In the genomic region with DNA sequence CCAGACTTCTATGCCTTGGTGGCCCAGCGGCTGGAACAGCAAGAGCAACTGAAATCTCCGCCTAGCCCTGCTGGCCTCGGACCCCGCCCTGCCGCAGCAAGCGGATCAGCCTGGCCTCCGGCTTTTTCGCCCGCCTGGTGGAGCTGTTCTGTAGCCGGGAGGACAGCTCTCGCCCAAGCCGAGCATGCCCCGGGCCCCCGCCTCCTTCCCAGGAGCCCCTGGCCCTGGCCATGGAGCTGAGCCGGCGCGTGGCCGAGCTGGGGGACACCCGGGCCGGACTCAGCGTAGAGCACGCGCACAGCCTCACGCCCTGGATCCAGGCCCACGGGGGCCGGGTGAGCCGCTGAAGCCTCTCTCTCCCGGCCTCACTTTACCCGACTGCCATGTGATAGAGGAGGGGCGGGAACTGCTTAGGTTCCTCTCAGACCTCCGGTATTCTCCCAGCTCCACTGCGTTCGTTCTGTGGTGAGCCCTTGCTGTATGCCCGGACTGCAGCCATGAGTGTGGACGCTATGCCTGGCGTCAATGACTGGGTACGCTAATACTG, we compare ENCODE assay signal across 8 cellular contexts. TPM values are rescaled to one million over a fixed set of nuclear protein-coding genes. Genes with fewer than 3 reads are reported as not detected.
DNase-seq lines count a peak whose midpoint lies in the region; ATAC-seq, FAIRE-seq and TF ChIP-seq lines count a peak whose summit lies in the region.

No MANE protein-coding gene starts in this region.

- 0 out of 3 replicates have a peak, but pooled peaks of 1 of the 2 experiments have one; percentile 34 for TF ChIP-seq POLR2A in H1 (IDR thresholded peaks at IDR 0.05; ENCODE audit: control extremely low read depth in 1 of 2, low read depth in 2 of 2, low read length in 2 of 2)

- H3K18ac ChIP-seq in H1 (ENCODE audit: extremely low read depth, low read length) (no peak overlapping the region), mesenchymal stem cell (ENCODE audit: low read depth in 1 of 2, low read length in 2 of 2) (no peak overlapping the region)

- H2AK5ac ChIP-seq in H1 (ENCODE audit: low read depth, low read length) (no peak overlapping the region), mesenchymal stem cell (ENCODE audit: low read length, severe bottlenecking) (no peak overlapping the region)

- H2BK120ac ChIP-seq in H1 (replicated peaks; ENCODE audit: low read depth, low read length): no peak overlapping the region
- H2BK120ac ChIP-seq in mesenchymal stem cell (ENCODE audit: low read depth, low read length): no peak overlapping the region

- WGBS in H1 (ENCODE audit: extremely low coverage in 1 of 2, insufficient coverage in 1 of 2, insufficient read length in 1 of 2, insufficient replicate concordance in 2 of 2, low coverage in 1 of 2, low lambda C conversion rate in 2 of 2, missing lambda C conversion rate in 1 of 2), 2 experiments: 57% methylated on average over 17 of the region's 37 CpGs; no CpG with 5 or more reads in 1 of the 2 experiments
- WGBS in mesenchymal stem cell: 56% methylated on average over 37 of the region's 37 CpGs

- ATAC-seq in GM21576 (IDR thresholded peaks at IDR 0.05; ENCODE audit: unreplicated experiment) (no peak), SK-N-SH treated with all-trans-retinoic acid at 6 μM for 48 hours (no peak)

- CTCF ChIA-PET in H1 (lab: Charles Lee; ENCODE audit: partially characterized antibody): interaction anchor here (0.6 to 1.6 kb wide), 11 partner anchors 8 to 511 kb away, joined by 3 to 7 read pairs (median 4); no protein-coding TSS in a partner anchor

- H3K9ac ChIP-seq in H1 (replicated peaks in 1 of 4; ENCODE audit: extremely low read depth in 1 of 4, low read depth in 3 of 4, low read length in 3 of 4) (no peak overlapping the region; a peak in 1 of 7 replicates), mesenchymal stem cell (ENCODE audit: low read length) (peak overlapping the region; percentile 86)

- POLR2A ChIA-PET in H1 (lab: Charles Lee; ENCODE audit: partially characterized antibody): no interaction called here

- H3K23ac ChIP-seq in H1 (ENCODE audit: insufficient read length): no peak overlapping the region
- H3K23ac ChIP-seq in mesenchymal stem cell (ENCODE audit: low read length in 2 of 2): no peak overlapping the region

- peak overlapping the region; percentile 90 for H2AFZ ChIP-seq in H1 (ENCODE audit: low read length)
- no peak overlapping the region for H2AFZ ChIP-seq in mesenchymal stem cell (ENCODE audit: low read depth, low read length)

- 0 out of 2 replicates have a peak overlapping the region, but pooled peaks have one; percentile 27 for H2BK12ac ChIP-seq in H1 (ENCODE audit: low read depth, low read length)
- no peak overlapping the region for H2BK12ac ChIP-seq in mesenchymal stem cell (ENCODE audit: low read length in 2 of 2)

- H3K4me1 ChIP-seq in BE2C (no peaks in the 10 kb centered on the region), H1 (replicated peaks in 1 of 4; ENCODE audit: control insufficient read depth in 3 of 4, insufficient read depth in 4 of 4, low read length in 3 of 4) (no peaks in the 10 kb centered on the region), mesenchymal stem cell (ENCODE audit: control insufficient read depth, insufficient read depth, low read depth, low read length) (peaks cover 3% of the 10 kb centered on the region)

- H3K79me2 ChIP-seq in H1 (ENCODE audit: control insufficient read depth in 1 of 2, insufficient read depth in 2 of 2, low read length in 2 of 2): no peaks in the 10 kb centered on the region

- H2BK20ac ChIP-seq in H1 (ENCODE audit: low read length): no peak overlapping the region

- FAIRE-seq in H1 (lab: Jason Lieb, UNC): no peak

- H3K14ac ChIP-seq in H1 (ENCODE audit: insufficient read length) (no peak overlapping the region), mesenchymal stem cell (ENCODE audit: low read length in 2 of 2) (no peak overlapping the region)

- peak; percentile 95 for DNase-seq in BE2C
- peak; percentile 38 for DNase-seq in NCI-H1092 (lab: John Stamatoyannopoulos, UW)
- DNase-seq in H1 (ENCODE audit: low read depth in 1 of 2, low spot score in 2 of 2): peak in 1 of 2 experiments; percentile 84
- DNase-seq in mesenchymal stem cell: peak; percentile 11
- no peak for DNase-seq in NCI-H748 treated with DMSO at 0.1 percent for 48 hours (lab: John Stamatoyannopoulos, UW)
- DNase-seq in NCI-H345 (lab: John Stamatoyannopoulos, UW): no peak

- H4K20me1 ChIP-seq in H1 (replicated peaks in 1 of 2; ENCODE audit: control insufficient read depth in 1 of 2, insufficient read depth in 2 of 2, low read length in 2 of 2): no peaks in the 10 kb centered on the region

- peak overlapping the region; percentile 95 for H4K8ac ChIP-seq in H1 (ENCODE audit: extremely low read depth, insufficient read depth, low read length)
- no peak overlapping the region for H4K8ac ChIP-seq in mesenchymal stem cell (ENCODE audit: low read length)

- H3K27me3 ChIP-seq in BE2C: no peaks in the 10 kb centered on the region
- H3K27me3 ChIP-seq in H1 (replicated peaks in 1 of 4; ENCODE audit: control insufficient read depth in 3 of 4, extremely low read depth in 1 of 4, insufficient read depth in 3 of 4, low read length in 3 of 4): no peaks in the 10 kb centered on the region
- peaks cover 0 to 10% of the 10 kb centered on the region in 2 experiments for H3K27me3 ChIP-seq in mesenchymal stem cell (ENCODE audit: control insufficient read depth in 1 of 2, insufficient read depth in 1 of 2, low read length in 2 of 2)

- H3K9me3 ChIP-seq in BE2C: no peaks in the 10 kb centered on the region
- no peaks in the 10 kb centered on the region; a peak in 1 of 4 replicates for H3K9me3 ChIP-seq in H1 (ENCODE audit: insufficient read depth in 2 of 2, low read depth in 1 of 2, low read length in 1 of 2)
- no peaks in the 10 kb centered on the region for H3K9me3 ChIP-seq in mesenchymal stem cell (ENCODE audit: control insufficient read depth, low read length)

- H3K79me1 ChIP-seq in H1 (ENCODE audit: low read depth, low read length) (no peaks in the 10 kb centered on the region), mesenchymal stem cell (replicated peaks; ENCODE audit: low read length, poor library complexity, severe bottlenecking) (no peaks in the 10 kb centered on the region)

- peak overlapping the region; percentile 65 for H3K4me3 ChIP-seq in BE2C (ENCODE audit: low read depth, low read length)
- H3K4me3 ChIP-seq in H1 (ENCODE audit: extremely low read depth in 1 of 4, insufficient read depth in 2 of 4, low read depth in 3 of 4, low read length in 4 of 4): peak overlapping the region in 1 of 4 experiments; percentile 44; a peak in 3 of 8 replicates
- peak overlapping the region in 1 of 2 experiments; percentile 77 for H3K4me3 ChIP-seq in mesenchymal stem cell (ENCODE audit: insufficient read depth in 1 of 2, low read depth in 1 of 2, low read length in 2 of 2)

- no peak overlapping the region; the same call in 1 of the 2 replicates for H2BK5ac ChIP-seq in H1 (ENCODE audit: low read depth, low read length)
- no peak overlapping the region for H2BK5ac ChIP-seq in mesenchymal stem cell (ENCODE audit: low read depth, low read length, poor library complexity, severe bottlenecking)

- H3K4me2 ChIP-seq in H1 (ENCODE audit: insufficient read depth in 1 of 2, low read depth in 2 of 2, low read length in 2 of 2) (peak overlapping the region in 1 of 2 experiments; percentile 57; a peak in 2 of 4 replicates), mesenchymal stem cell (ENCODE audit: low read length, poor library complexity, severe bottlenecking) (no peak overlapping the region)

- no peak overlapping the region for H4K5ac ChIP-seq in H1 (ENCODE audit: insufficient read length, low read depth, low read length)

- no peak for TF ChIP-seq EP300 in H1 (IDR thresholded peaks at IDR 0.05; ENCODE audit: borderline replicate concordance in 1 of 2, low read depth in 2 of 2, low read length in 2 of 2)

- H3K27ac ChIP-seq in H1 (ENCODE audit: low read depth, low read length): no peak overlapping the region
- no peak overlapping the region for H3K27ac ChIP-seq in mesenchymal stem cell (ENCODE audit: low read length, poor library complexity, severe bottlenecking)

- TF ChIP-seq CTCF in BE2C (IDR thresholded peaks at IDR 0.05; ENCODE audit: low read depth, low read length) (peak; percentile 75), H1 (IDR thresholded peaks at IDR 0.05; ENCODE audit: control extremely low read depth in 1 of 3, insufficient read depth in 1 of 3, low read depth in 1 of 3, low read length in 3 of 3) (peak; percentile 66 to 69 (median 69))

- 0 out of 2 replicates have a peak, but pooled peaks cover 1% of the 10 kb centered on the region for H3K23me2 ChIP-seq in H1 (ENCODE audit: low read depth, low read length)

- H3K56ac ChIP-seq in H1 (replicated peaks; ENCODE audit: insufficient read length, low read depth, low read length): no peak overlapping the region

- H2BK15ac ChIP-seq in H1 (ENCODE audit: low read length): 0 out of 2 replicates have a peak overlapping the region, but pooled peaks have one; percentile 46
- H2BK15ac ChIP-seq in mesenchymal stem cell (ENCODE audit: low read depth, poor library complexity, severe bottlenecking): no peak overlapping the region

- H3K4ac ChIP-seq in H1 (replicated peaks; ENCODE audit: insufficient read length, low read depth, low read length): no peak overlapping the region
- no peak overlapping the region for H3K4ac ChIP-seq in mesenchymal stem cell (ENCODE audit: low read depth in 1 of 2, low read length in 2 of 2)

- TF ChIP-seq RAD21 in H1 (IDR thresholded peaks at IDR 0.05 in 1 of 2, conservative IDR thresholded peaks at IDR 0.05 in 1 of 2; ENCODE audit: low read depth in 2 of 2, low read length in 2 of 2): peak; percentile 56 to 69

- H3K36me3 ChIP-seq in BE2C (no peaks in the 10 kb centered on the region), H1 (ENCODE audit: control insufficient read depth in 2 of 4, insufficient read depth in 4 of 4, low read length in 3 of 4) (no peaks in the 10 kb centered on the region), mesenchymal stem cell (ENCODE audit: control insufficient read depth in 1 of 2, insufficient read depth in 2 of 2, low read depth in 1 of 2, low read length in 2 of 2) (no peaks in the 10 kb centered on the region)

- H4K91ac ChIP-seq in H1 (replicated peaks; ENCODE audit: insufficient read length, low read length) (no peak overlapping the region), mesenchymal stem cell (ENCODE audit: low read length) (no peak overlapping the region)

TF ChIP-seq in SK-N-SH treated with all-trans-retinoic acid at 6 μM for 48 hours, 23 proteins besides CTCF, POLR2A, EP300 and RAD21 (continues in another document):
- no peak for TF ChIP-seq ZNF70 (CRISPR knock-in tag; IDR thresholded peaks at IDR 0.05)

RNA-seq across cellular contexts. Expression of a gene that starts 24.1 kb away (rescaled TPM):
- 135 TPM for polyA plus RNA-seq in BE2C (2012; ENCODE audit: insufficient read depth, insufficient read length, low read depth)
- total RNA-seq in H1 (2021; fragmentation: NEBNext Ultra II Directional; extraction: Animal tissue kit (Norgen Biotek cat#: 25700)): 164 and 175 TPM in 2 replicates
- 99.9 and 164 TPM in 2 replicates for polyA plus RNA-seq in H1 (2011; rRNA removed)
- polyA plus RNA-seq in H1 (2011; cell fraction: cytosol; rRNA removed): 159 TPM
- 76.5 TPM for polyA plus RNA-seq in H1 (2011; cell fraction: nucleus; rRNA removed)
- polyA plus RNA-seq in H1 (2012, experiment 1 of 2): 114 to 170 TPM (median 127 TPM) in 4 replicates
- 34.5 TPM for polyA plus RNA-seq in H1 (2012, experiment 2 of 2)
- polyA plus RNA-seq in H1 (2013, experiment 1 of 2): 151 TPM
- 157 TPM for polyA plus RNA-seq in H1 (2013, experiment 2 of 2)
- polyA minus RNA-seq in H1 (2011; rRNA and poly(A)+ RNA removed): 139 and 229 TPM in 2 replicates
- 61.7 TPM for polyA minus RNA-seq in H1 (2011; cell fraction: cytosol; rRNA and poly(A)+ RNA removed)
- polyA minus RNA-seq in H1 (2011; cell fraction: nucleus; rRNA and poly(A)+ RNA removed): 205 TPM
- polyA plus RNA-seq in mesenchymal stem cell (2013, experiment 1 of 2): 75.7 TPM
- polyA plus RNA-seq in mesenchymal stem cell (2013, experiment 2 of 2): 77.5 TPM

Comparison
In these comparisons a context has a peak if more than half of its experiments do, and no peak if none do; other contexts are left out.
1. DNase-seq: peak in BE2C (single experiment), NCI-H1092 (single experiment) and mesenchymal stem cell (single experiment); none in NCI-H748 treated with DMSO at 0.1 percent for 48 hours (single experiment) and NCI-H345 (single experiment).